ENCODE assay signal across 8 cellular contexts in genomic region chr19:18224525-18225354, GRCh38.
DNase-seq lines count a peak whose midpoint lies in the region; ATAC-seq, FAIRE-seq and TF ChIP-seq lines count a peak whose summit lies in the region.

No MANE protein-coding gene starts in this region.

- H3K27ac Mint-ChIP-seq in dendritic cell treated with granulocyte-macrophage colony-stimulating factor and Interleukin-4, amounts not matched to agents 40 ng/mL and 50 ng/mL, for 4 days: peak overlapping the region; percentile 79

- no peak for TF ChIP-seq CTCF in AG09309 (IDR thresholded peaks at IDR 0.05; ENCODE audit: control insufficient read depth, insufficient read depth, low read depth, low read length, missing control alignments)

- no peaks in the 10 kb centered on the region for H3K9me3 Mint-ChIP-seq in dendritic cell treated with granulocyte-macrophage colony-stimulating factor and Interleukin-4, amounts not matched to agents 40 ng/mL and 50 ng/mL, for 4 days

- peak overlapping the region; percentile 50 for H3K4me3 ChIP-seq in AG09309 (ENCODE audit: control insufficient read depth, low read depth, low read length)

- H3K36me3 Mint-ChIP-seq in dendritic cell treated with granulocyte-macrophage colony-stimulating factor and Interleukin-4, amounts not matched to agents 40 ng/mL and 50 ng/mL, for 4 days (ENCODE audit: low read depth): no peaks in the 10 kb centered on the region

- H3K4me3 Mint-ChIP-seq in dendritic cell treated with granulocyte-macrophage colony-stimulating factor and Interleukin-4, amounts not matched to agents 40 ng/mL and 50 ng/mL, for 4 days: peak overlapping the region; percentile 77

- peaks cover 28% of the 10 kb centered on the region for H3K4me1 Mint-ChIP-seq in dendritic cell treated with granulocyte-macrophage colony-stimulating factor and Interleukin-4, amounts not matched to agents 40 ng/mL and 50 ng/mL, for 4 days (ENCODE audit: low read depth)

- DNase-seq in AG09309 (ENCODE audit: low read depth): peak; percentile 97
- peak; percentile 97 for DNase-seq in GM19239 (ENCODE audit: insufficient read length, low spot score)
- peak; percentile 98 to 99 for DNase-seq in NCI-H524 (lab: John Stamatoyannopoulos, UW)
- peak; percentile 80 for DNase-seq in activated CD4-positive, alpha-beta T cell treated with anti-CD3 and anti-CD28 coated beads, Interleukin-2, amount 50 U/mL, for 1 hour
- DNase-seq in left kidney (ENCODE audit: low read depth, low spot score): peak; percentile 98
- peak; percentile 80 to 94 (median 84) for DNase-seq in stimulated activated CD4-positive, alpha-beta T cell treated with anti-CD3 and anti-CD28 coated beads, Interleukin-1b, Interleukin-23, amount 100 ng/mL, for 24 hours (ENCODE audit: low read depth in 4 of 4, low spot score in 1 of 4)

- H3K27me3 Mint-ChIP-seq in dendritic cell treated with granulocyte-macrophage colony-stimulating factor and Interleukin-4, amounts not matched to agents 40 ng/mL and 50 ng/mL, for 4 days: peaks cover 68% of the 10 kb centered on the region

- intact Hi-C loops in dendritic cell treated with granulocyte-macrophage colony-stimulating factor and Interleukin-4, amounts not matched to agents 40 ng/mL and 50 ng/mL, for 4 days (cut with micrococcal nuclease): no loop called here

- peak; percentile 87 for ATAC-seq in HG03432 (IDR thresholded peaks at IDR 0.05; ENCODE audit: unreplicated experiment)

- peak; percentile 97 for FAIRE-seq in GM19239 (lab: Jason Lieb, UNC)

Comparison
In these comparisons a context has a peak if more than half of its experiments do, and no peak if none do; other contexts are left out.
1. Peak in every context shown above with its lines: DNase-seq, ATAC-seq and H3K4me3 ChIP-seq.